1 cellular context compared by ENCODE assay signal in the genomic region with DNA sequence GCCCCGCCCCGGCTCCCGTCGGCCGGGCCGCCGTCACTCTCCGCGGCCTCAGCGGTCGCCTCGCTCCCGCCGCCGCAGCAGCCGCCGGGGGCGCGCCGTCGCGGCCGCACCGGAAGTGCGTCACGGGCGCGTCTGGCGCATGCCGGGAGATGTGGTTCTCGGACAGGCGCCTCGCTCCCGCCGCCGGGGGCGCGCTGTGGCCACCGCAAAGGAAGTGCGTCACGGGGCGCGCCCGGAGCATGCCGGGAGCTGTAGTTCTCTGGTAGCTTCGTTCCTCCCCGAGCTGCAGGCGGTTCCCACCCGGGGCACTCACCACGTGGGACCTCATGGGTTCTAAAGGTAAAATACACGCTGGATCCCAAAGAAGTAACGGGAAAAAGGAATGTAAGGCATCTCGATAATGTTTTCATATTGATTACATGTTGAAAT.
A peak's percentile ranks its signal among the peaks of the same experiment; 100 is the strongest.
TF ChIP-seq lines count a peak whose summit lies in the region.

A gene with protein sequence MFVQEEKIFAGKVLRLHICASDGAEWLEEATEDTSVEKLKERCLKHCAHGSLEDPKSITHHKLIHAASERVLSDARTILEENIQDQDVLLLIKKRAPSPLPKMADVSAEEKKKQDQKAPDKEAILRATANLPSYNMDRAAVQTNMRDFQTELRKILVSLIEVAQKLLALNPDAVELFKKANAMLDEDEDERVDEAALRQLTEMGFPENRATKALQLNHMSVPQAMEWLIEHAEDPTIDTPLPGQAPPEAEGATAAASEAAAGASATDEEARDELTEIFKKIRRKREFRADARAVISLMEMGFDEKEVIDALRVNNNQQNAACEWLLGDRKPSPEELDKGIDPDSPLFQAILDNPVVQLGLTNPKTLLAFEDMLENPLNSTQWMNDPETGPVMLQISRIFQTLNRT (minus strand): TSS at position 97 of the 429 bp plus-strand sequence. CDS start 211 bp downstream, outside the sequence.

TF ChIP-seq in K562, 482 proteins besides CTCF, POLR2A, EP300 and RAD21 (continued from another document and continues in another):
- TF ChIP-seq, protein P1, sequence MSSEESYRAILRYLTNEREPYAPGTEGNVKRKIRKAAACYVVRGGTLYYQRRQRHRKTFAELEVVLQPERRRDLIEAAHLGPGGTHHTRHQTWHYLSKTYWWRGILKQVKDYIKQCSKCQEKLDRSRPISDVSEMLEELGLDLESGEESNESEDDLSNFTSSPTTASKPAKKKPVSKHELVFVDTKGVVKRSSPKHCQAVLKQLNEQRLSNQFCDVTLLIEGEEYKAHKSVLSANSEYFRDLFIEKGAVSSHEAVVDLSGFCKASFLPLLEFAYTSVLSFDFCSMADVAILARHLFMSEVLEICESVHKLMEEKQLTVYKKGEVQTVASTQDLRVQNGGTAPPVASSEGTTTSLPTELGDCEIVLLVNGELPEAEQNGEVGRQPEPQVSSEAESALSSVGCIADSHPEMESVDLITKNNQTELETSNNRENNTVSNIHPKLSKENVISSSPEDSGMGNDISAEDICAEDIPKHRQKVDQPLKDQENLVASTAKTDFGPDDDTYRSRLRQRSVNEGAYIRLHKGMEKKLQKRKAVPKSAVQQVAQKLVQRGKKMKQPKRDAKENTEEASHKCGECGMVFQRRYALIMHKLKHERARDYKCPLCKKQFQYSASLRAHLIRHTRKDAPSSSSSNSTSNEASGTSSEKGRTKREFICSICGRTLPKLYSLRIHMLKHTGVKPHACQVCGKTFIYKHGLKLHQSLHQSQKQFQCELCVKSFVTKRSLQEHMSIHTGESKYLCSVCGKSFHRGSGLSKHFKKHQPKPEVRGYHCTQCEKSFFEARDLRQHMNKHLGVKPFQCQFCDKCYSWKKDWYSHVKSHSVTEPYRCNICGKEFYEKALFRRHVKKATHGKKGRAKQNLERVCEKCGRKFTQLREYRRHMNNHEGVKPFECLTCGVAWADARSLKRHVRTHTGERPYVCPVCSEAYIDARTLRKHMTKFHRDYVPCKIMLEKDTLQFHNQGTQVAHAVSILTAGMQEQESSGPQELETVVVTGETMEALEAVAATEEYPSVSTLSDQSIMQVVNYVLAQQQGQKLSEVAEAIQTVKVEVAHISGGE (CRISPR knock-in tag; IDR thresholded peaks at IDR 0.05), result peak in 1 of 3 experiments; percentile 94; a peak in 2 of 6 replicates
- TF ChIP-seq MTA3 (IDR thresholded peaks at IDR 0.05; ENCODE audit: borderline replicate concordance), result peak; percentile 18; the same call in 1 of the 2 replicates
- peak; percentile 60 for TF ChIP-seq SP1 (CRISPR knock-in tag; IDR thresholded peaks at IDR 0.05)
- TF ChIP-seq, protein P2, sequence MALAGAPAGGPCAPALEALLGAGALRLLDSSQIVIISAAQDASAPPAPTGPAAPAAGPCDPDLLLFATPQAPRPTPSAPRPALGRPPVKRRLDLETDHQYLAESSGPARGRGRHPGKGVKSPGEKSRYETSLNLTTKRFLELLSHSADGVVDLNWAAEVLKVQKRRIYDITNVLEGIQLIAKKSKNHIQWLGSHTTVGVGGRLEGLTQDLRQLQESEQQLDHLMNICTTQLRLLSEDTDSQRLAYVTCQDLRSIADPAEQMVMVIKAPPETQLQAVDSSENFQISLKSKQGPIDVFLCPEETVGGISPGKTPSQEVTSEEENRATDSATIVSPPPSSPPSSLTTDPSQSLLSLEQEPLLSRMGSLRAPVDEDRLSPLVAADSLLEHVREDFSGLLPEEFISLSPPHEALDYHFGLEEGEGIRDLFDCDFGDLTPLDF (CRISPR knock-in tag; IDR thresholded peaks at IDR 0.05), result no peak
- TF ChIP-seq, protein P3, sequence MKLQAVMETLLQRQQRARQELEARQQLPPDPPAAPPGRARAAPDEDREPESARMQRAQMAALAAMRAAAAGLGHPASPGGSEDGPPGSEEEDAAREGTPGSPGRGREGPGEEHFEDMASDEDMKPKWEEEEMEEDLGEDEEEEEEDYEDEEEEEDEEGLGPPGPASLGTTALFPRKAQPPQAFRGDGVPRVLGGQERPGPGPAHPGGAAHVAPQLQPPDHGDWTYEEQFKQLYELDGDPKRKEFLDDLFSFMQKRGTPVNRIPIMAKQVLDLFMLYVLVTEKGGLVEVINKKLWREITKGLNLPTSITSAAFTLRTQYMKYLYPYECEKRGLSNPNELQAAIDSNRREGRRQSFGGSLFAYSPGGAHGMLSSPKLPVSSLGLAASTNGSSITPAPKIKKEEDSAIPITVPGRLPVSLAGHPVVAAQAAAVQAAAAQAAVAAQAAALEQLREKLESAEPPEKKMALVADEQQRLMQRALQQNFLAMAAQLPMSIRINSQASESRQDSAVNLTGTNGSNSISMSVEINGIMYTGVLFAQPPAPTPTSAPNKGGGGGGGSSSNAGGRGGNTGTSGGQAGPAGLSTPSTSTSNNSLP (IDR thresholded peaks at IDR 0.05; ENCODE audit: borderline replicate concordance, low read depth, low read length), result no peak
- peak; percentile 63; the same call in 1 of the 2 replicates for TF ChIP-seq KLF13 (tag; IDR thresholded peaks at IDR 0.05; ENCODE audit: borderline replicate concordance, low read depth)
- TF ChIP-seq, protein P4, sequence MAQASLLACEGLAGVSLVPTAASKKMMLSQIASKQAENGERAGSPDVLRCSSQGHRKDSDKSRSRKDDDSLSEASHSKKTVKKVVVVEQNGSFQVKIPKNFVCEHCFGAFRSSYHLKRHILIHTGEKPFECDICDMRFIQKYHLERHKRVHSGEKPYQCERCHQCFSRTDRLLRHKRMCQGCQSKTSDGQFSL (CRISPR knock-in tag; IDR thresholded peaks at IDR 0.05), result no peak
- TF ChIP-seq, protein P4 (tag; IDR thresholded peaks at IDR 0.05), result no peak
- TF ChIP-seq, protein P5, sequence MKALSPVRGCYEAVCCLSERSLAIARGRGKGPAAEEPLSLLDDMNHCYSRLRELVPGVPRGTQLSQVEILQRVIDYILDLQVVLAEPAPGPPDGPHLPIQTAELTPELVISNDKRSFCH (CRISPR knock-in tag; IDR thresholded peaks at IDR 0.05), result no peak
- TF ChIP-seq, protein P5 (tag; IDR thresholded peaks at IDR 0.05), result peak; percentile 61; the same call in 1 of the 2 replicates
- TF ChIP-seq DIDO1 (tag; IDR thresholded peaks at IDR 0.05; ENCODE audit: low read depth), result no peak
- TF ChIP-seq SIX5 (IDR thresholded peaks at IDR 0.05; ENCODE audit: borderline replicate concordance in 1 of 2, insufficient read depth in 1 of 2, low read depth in 1 of 2, low read length in 2 of 2), result peak; percentile 95
- peak; percentile 86 for TF ChIP-seq CCNT2 (IDR thresholded peaks at IDR 0.05; ENCODE audit: borderline replicate concordance, extremely low read depth, insufficient read length, low read depth, low read length)
- TF ChIP-seq ZBTB1 (CRISPR knock-in tag; IDR thresholded peaks at IDR 0.05; ENCODE audit: borderline replicate concordance, low read depth), result no peak
- TF ChIP-seq, protein P6, sequence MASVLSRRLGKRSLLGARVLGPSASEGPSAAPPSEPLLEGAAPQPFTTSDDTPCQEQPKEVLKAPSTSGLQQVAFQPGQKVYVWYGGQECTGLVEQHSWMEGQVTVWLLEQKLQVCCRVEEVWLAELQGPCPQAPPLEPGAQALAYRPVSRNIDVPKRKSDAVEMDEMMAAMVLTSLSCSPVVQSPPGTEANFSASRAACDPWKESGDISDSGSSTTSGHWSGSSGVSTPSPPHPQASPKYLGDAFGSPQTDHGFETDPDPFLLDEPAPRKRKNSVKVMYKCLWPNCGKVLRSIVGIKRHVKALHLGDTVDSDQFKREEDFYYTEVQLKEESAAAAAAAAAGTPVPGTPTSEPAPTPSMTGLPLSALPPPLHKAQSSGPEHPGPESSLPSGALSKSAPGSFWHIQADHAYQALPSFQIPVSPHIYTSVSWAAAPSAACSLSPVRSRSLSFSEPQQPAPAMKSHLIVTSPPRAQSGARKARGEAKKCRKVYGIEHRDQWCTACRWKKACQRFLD (CRISPR knock-in tag; IDR thresholded peaks at IDR 0.05), result peak; percentile 59
- no peak for TF ChIP-seq RFX7 (CRISPR knock-in tag; IDR thresholded peaks at IDR 0.05)
- peak; percentile 92 for TF ChIP-seq SMAD4 (CRISPR knock-in tag; conservative IDR thresholded peaks at IDR 0.05)
- TF ChIP-seq CHD2 (IDR thresholded peaks at IDR 0.05; ENCODE audit: low read depth, low read length), result no peak
- no peak for TF ChIP-seq ZNF212 (CRISPR knock-in tag; IDR thresholded peaks at IDR 0.05)
- 0 out of 2 replicates have a peak, but pooled peaks have one; percentile 26 for TF ChIP-seq KHSRP (IDR thresholded peaks at IDR 0.05)
- peak; percentile 85 for TF ChIP-seq CTBP1 (IDR thresholded peaks at IDR 0.05; ENCODE audit: borderline replicate concordance)
- TF ChIP-seq NCOR1 (IDR thresholded peaks at IDR 0.05), result no peak
- no peak for TF ChIP-seq RFX5 (IDR thresholded peaks at IDR 0.05; ENCODE audit: low read depth, low read length)
- TF ChIP-seq FOSL1 (tag; conservative IDR thresholded peaks at IDR 0.05), result peak; percentile 33; the same call in 1 of the 2 replicates
- TF ChIP-seq NR2C2 (CRISPR knock-in tag; IDR thresholded peaks at IDR 0.05), result peak; percentile 51; the same call in 1 of the 2 replicates
- peak; percentile 92 for TF ChIP-seq NR2C2 (tag; IDR thresholded peaks at IDR 0.05)
- TF ChIP-seq HDAC1 (IDR thresholded peaks at IDR 0.05), result peak in 1 of 2 experiments; percentile 75; a peak in 2 of 4 replicates
- TF ChIP-seq, protein P7, sequence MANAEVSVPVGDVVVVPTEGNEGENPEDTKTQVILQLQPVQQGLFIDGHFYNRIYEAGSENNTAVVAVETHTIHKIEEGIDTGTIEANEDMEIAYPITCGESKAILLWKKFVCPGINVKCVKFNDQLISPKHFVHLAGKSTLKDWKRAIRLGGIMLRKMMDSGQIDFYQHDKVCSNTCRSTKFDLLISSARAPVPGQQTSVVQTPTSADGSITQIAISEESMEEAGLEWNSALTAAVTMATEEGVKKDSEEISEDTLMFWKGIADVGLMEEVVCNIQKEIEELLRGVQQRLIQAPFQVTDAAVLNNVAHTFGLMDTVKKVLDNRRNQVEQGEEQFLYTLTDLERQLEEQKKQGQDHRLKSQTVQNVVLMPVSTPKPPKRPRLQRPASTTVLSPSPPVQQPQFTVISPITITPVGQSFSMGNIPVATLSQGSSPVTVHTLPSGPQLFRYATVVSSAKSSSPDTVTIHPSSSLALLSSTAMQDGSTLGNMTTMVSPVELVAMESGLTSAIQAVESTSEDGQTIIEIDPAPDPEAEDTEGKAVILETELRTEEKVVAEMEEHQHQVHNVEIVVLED (CRISPR knock-in tag; IDR thresholded peaks at IDR 0.05), result peak; percentile 92
- TF ChIP-seq, protein P8, sequence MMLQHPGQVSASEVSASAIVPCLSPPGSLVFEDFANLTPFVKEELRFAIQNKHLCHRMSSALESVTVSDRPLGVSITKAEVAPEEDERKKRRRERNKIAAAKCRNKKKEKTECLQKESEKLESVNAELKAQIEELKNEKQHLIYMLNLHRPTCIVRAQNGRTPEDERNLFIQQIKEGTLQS (IDR thresholded peaks at IDR 0.05), result no peak
- TF ChIP-seq, protein P8 (CRISPR knock-in tag; conservative IDR thresholded peaks at IDR 0.05), result 0 out of 2 replicates have a peak, but pooled peaks have one; percentile 18
- peak; percentile 67; the same call in 1 of the 2 replicates for TF ChIP-seq MXI1 (IDR thresholded peaks at IDR 0.05; ENCODE audit: low read depth, low read length)
- TF ChIP-seq POU5F1 (IDR thresholded peaks at IDR 0.05; ENCODE audit: borderline replicate concordance, low read depth, low read length, partially characterized antibody), result peak; percentile 76
- TF ChIP-seq NCOA6 (IDR thresholded peaks at IDR 0.05), result no peak
- TF ChIP-seq, protein P9, sequence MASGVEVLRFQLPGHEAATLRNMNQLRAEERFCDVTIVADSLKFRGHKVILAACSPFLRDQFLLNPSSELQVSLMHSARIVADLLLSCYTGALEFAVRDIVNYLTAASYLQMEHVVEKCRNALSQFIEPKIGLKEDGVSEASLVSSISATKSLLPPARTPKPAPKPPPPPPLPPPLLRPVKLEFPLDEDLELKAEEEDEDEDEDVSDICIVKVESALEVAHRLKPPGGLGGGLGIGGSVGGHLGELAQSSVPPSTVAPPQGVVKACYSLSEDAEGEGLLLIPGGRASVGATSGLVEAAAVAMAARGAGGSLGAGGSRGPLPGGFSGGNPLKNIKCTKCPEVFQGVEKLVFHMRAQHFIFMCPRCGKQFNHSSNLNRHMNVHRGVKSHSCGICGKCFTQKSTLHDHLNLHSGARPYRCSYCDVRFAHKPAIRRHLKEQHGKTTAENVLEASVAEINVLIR (CRISPR knock-in tag; IDR thresholded peaks at IDR 0.05), result peak; percentile 98
- TF ChIP-seq POLR3A (IDR thresholded peaks at IDR 0.05; ENCODE audit: borderline replicate concordance, extremely low read depth, insufficient read depth, insufficient read length), result no peak
- TF ChIP-seq MEF2A (IDR thresholded peaks at IDR 0.05; ENCODE audit: control insufficient read depth, low read depth, low read length), result no peak
- TF ChIP-seq, protein P10, sequence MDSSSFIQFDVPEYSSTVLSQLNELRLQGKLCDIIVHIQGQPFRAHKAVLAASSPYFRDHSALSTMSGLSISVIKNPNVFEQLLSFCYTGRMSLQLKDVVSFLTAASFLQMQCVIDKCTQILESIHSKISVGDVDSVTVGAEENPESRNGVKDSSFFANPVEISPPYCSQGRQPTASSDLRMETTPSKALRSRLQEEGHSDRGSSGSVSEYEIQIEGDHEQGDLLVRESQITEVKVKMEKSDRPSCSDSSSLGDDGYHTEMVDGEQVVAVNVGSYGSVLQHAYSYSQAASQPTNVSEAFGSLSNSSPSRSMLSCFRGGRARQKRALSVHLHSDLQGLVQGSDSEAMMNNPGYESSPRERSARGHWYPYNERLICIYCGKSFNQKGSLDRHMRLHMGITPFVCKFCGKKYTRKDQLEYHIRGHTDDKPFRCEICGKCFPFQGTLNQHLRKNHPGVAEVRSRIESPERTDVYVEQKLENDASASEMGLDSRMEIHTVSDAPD (CRISPR knock-in tag; IDR thresholded peaks at IDR 0.05), result no peak
- 0 out of 2 replicates have a peak, but pooled peaks have one; percentile 11 for TF ChIP-seq SOX6 (IDR thresholded peaks at IDR 0.05)
- peak; percentile 85 for TF ChIP-seq L3MBTL2 (IDR thresholded peaks at IDR 0.05)
- no peak for TF ChIP-seq ETV1 (tag; conservative IDR thresholded peaks at IDR 0.05; ENCODE audit: low read depth)
- 0 out of 2 replicates have a peak, but pooled peaks have one; percentile 25 for TF ChIP-seq TRIM28 (IDR thresholded peaks at IDR 0.05)
- TF ChIP-seq TAF15 (IDR thresholded peaks at IDR 0.05; ENCODE audit: low read depth, low read length), result no peak
- no peak for TF ChIP-seq RBFOX2 (IDR thresholded peaks at IDR 0.05; ENCODE audit: low read depth, low read length)
- TF ChIP-seq, protein P11, sequence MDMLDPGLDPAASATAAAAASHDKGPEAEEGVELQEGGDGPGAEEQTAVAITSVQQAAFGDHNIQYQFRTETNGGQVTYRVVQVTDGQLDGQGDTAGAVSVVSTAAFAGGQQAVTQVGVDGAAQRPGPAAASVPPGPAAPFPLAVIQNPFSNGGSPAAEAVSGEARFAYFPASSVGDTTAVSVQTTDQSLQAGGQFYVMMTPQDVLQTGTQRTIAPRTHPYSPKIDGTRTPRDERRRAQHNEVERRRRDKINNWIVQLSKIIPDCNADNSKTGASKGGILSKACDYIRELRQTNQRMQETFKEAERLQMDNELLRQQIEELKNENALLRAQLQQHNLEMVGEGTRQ (CRISPR knock-in tag; IDR thresholded peaks at IDR 0.05), result peak; percentile 61
